Comparison of ENCODE assay signal across 1 cellular context in the genomic region with DNA sequence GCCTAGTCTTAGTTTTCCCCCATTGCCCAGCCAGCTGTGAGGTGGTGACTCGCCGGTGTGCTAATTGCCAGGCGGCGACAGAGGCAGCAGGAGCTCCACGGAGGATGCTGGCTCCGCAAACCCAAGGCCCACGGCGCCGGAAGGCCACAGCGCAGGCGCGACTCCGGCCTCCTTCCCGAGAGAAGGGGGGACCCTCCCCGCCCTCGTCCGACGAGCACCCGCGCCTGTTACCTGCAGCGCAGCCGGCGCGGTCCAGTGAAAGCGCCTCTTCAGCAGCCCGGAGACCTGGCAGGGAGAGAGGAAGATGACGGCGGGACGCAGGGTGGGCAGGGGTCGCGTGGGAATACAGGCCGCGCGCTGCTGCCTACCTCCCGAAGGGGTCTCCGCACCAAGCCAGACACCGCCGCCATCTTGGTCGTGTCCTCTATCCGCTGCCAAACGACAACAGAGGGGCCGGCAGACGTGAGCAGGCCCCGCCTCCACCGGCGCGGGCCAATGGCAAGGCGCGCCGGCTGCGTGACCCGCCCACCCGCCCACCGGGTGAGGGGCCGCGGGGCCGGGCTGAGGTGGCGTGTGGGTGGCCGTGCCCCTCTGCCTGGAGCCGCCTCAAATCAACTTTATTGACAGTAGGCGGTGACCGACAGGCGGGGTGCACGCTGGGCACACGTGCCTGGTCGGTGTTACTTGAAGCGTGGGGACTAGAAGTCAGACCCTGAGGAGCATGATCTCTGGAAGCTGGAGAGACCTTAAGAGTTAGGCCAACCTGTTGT.
TF ChIP-seq lines count a peak whose summit lies in the region.

A gene (minus strand): TSS at position 433 of the 770 bp plus-strand sequence. CDS start 23 bp downstream, at position 410.

TF ChIP-seq in HepG2, 621 proteins besides CTCF, POLR2A, EP300 and RAD21 (continued from another document and continues in another):
- TF ChIP-seq, protein P1, sequence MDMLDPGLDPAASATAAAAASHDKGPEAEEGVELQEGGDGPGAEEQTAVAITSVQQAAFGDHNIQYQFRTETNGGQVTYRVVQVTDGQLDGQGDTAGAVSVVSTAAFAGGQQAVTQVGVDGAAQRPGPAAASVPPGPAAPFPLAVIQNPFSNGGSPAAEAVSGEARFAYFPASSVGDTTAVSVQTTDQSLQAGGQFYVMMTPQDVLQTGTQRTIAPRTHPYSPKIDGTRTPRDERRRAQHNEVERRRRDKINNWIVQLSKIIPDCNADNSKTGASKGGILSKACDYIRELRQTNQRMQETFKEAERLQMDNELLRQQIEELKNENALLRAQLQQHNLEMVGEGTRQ (IDR thresholded peaks at IDR 0.05; ENCODE audit: low read depth, low read length) = no peak
- TF ChIP-seq, protein P1 (CRISPR knock-in tag; IDR thresholded peaks at IDR 0.05; ENCODE audit: borderline replicate concordance) = no peak
- TF ChIP-seq, protein P2, sequence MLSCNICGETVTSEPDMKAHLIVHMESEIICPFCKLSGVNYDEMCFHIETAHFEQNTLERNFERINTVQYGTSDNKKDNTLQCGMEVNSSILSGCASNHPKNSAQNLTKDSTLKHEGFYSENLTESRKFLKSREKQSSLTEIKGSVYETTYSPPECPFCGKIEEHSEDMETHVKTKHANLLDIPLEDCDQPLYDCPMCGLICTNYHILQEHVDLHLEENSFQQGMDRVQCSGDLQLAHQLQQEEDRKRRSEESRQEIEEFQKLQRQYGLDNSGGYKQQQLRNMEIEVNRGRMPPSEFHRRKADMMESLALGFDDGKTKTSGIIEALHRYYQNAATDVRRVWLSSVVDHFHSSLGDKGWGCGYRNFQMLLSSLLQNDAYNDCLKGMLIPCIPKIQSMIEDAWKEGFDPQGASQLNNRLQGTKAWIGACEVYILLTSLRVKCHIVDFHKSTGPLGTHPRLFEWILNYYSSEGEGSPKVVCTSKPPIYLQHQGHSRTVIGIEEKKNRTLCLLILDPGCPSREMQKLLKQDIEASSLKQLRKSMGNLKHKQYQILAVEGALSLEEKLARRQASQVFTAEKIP (CRISPR knock-in tag; IDR thresholded peaks at IDR 0.05; ENCODE audit: borderline replicate concordance) = no peak
- TF ChIP-seq POLR2G (IDR thresholded peaks at IDR 0.05; ENCODE audit: low read depth, low read length) = peak; percentile 94
- peak; percentile 88 for TF ChIP-seq GATAD2A (CRISPR knock-in tag; IDR thresholded peaks at IDR 0.05)
- peak; percentile 85; the same call in 1 of the 2 replicates for TF ChIP-seq ZNF510 (CRISPR knock-in tag; IDR thresholded peaks at IDR 0.05; ENCODE audit: low read depth)
- TF ChIP-seq, protein P3, sequence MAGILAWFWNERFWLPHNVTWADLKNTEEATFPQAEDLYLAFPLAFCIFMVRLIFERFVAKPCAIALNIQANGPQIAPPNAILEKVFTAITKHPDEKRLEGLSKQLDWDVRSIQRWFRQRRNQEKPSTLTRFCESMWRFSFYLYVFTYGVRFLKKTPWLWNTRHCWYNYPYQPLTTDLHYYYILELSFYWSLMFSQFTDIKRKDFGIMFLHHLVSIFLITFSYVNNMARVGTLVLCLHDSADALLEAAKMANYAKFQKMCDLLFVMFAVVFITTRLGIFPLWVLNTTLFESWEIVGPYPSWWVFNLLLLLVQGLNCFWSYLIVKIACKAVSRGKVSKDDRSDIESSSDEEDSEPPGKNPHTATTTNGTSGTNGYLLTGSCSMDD (CRISPR knock-in tag; IDR thresholded peaks at IDR 0.05) = peak; percentile 70; the same call in 1 of the 2 replicates
- no peak for TF ChIP-seq TRIM24 (CRISPR knock-in tag; IDR thresholded peaks at IDR 0.05)
- TF ChIP-seq NFKB2 (CRISPR knock-in tag; IDR thresholded peaks at IDR 0.05; ENCODE audit: borderline replicate concordance) = peak; percentile 94
- TF ChIP-seq, protein P4, sequence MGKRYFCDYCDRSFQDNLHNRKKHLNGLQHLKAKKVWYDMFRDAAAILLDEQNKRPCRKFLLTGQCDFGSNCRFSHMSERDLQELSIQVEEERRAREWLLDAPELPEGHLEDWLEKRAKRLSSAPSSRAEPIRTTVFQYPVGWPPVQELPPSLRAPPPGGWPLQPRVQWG (CRISPR knock-in tag; IDR thresholded peaks at IDR 0.05; ENCODE audit: borderline replicate concordance, low read depth) = no peak
- TF ChIP-seq, protein P5, sequence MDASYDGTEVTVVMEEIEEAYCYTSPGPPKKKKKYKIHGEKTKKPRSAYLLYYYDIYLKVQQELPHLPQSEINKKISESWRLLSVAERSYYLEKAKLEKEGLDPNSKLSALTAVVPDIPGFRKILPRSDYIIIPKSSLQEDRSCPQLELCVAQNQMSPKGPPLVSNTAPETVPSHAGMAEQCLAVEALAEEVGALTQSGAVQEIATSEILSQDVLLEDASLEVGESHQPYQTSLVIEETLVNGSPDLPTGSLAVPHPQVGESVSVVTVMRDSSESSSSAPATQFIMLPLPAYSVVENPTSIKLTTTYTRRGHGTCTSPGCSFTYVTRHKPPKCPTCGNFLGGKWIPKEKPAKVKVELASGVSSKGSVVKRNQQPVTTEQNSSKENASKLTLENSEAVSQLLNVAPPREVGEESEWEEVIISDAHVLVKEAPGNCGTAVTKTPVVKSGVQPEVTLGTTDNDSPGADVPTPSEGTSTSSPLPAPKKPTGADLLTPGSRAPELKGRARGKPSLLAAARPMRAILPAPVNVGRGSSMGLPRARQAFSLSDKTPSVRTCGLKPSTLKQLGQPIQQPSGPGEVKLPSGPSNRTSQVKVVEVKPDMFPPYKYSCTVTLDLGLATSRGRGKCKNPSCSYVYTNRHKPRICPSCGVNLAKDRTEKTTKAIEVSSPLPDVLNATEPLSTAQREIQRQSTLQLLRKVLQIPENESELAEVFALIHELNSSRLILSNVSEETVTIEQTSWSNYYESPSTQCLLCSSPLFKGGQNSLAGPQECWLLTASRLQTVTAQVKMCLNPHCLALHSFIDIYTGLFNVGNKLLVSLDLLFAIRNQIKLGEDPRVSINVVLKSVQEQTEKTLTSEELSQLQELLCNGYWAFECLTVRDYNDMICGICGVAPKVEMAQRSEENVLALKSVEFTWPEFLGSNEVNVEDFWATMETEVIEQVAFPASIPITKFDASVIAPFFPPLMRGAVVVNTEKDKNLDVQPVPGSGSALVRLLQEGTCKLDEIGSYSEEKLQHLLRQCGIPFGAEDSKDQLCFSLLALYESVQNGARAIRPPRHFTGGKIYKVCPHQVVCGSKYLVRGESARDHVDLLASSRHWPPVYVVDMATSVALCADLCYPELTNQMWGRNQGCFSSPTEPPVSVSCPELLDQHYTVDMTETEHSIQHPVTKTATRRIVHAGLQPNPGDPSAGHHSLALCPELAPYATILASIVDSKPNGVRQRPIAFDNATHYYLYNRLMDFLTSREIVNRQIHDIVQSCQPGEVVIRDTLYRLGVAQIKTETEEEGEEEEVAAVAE (CRISPR knock-in tag; IDR thresholded peaks at IDR 0.05; ENCODE audit: borderline replicate concordance) = peak; percentile 85
- TF ChIP-seq, protein P6, sequence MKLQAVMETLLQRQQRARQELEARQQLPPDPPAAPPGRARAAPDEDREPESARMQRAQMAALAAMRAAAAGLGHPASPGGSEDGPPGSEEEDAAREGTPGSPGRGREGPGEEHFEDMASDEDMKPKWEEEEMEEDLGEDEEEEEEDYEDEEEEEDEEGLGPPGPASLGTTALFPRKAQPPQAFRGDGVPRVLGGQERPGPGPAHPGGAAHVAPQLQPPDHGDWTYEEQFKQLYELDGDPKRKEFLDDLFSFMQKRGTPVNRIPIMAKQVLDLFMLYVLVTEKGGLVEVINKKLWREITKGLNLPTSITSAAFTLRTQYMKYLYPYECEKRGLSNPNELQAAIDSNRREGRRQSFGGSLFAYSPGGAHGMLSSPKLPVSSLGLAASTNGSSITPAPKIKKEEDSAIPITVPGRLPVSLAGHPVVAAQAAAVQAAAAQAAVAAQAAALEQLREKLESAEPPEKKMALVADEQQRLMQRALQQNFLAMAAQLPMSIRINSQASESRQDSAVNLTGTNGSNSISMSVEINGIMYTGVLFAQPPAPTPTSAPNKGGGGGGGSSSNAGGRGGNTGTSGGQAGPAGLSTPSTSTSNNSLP (IDR thresholded peaks at IDR 0.05; ENCODE audit: low read depth, low read length) = no peak
- no peak for TF ChIP-seq PHB2 (IDR thresholded peaks at IDR 0.05; ENCODE audit: partially characterized antibody)
- TF ChIP-seq ZSCAN30 (CRISPR knock-in tag; IDR thresholded peaks at IDR 0.05) = 0 out of 2 replicates have a peak, but pooled peaks have one; percentile 42
- TF ChIP-seq SRSF1 (optimal IDR thresholded peaks at IDR 0.05; ENCODE audit: low read depth, low read length) = no peak
- TF ChIP-seq HNF4G (IDR thresholded peaks at IDR 0.05; ENCODE audit: borderline replicate concordance, low read depth, low read length) = no peak
- peak; percentile 49; the same call in 1 of the 2 replicates for TF ChIP-seq HNF4G (CRISPR knock-in tag; IDR thresholded peaks at IDR 0.05; ENCODE audit: borderline replicate concordance, low read depth)
- no peak; the same call in 1 of the 2 replicates for TF ChIP-seq SOX13 (IDR thresholded peaks at IDR 0.05)
- TF ChIP-seq SOX13 (CRISPR knock-in tag; conservative IDR thresholded peaks at IDR 0.05 in 1 of 2, IDR thresholded peaks at IDR 0.05 in 1 of 2) = peak in 1 of 2 experiments; percentile 77; a peak in 2 of 4 replicates
- 0 out of 2 replicates have a peak, but pooled peaks have one; percentile 36 for TF ChIP-seq ZFYVE20 (CRISPR knock-in tag; IDR thresholded peaks at IDR 0.05; ENCODE audit: borderline replicate concordance, low read depth)
- TF ChIP-seq, protein P7, sequence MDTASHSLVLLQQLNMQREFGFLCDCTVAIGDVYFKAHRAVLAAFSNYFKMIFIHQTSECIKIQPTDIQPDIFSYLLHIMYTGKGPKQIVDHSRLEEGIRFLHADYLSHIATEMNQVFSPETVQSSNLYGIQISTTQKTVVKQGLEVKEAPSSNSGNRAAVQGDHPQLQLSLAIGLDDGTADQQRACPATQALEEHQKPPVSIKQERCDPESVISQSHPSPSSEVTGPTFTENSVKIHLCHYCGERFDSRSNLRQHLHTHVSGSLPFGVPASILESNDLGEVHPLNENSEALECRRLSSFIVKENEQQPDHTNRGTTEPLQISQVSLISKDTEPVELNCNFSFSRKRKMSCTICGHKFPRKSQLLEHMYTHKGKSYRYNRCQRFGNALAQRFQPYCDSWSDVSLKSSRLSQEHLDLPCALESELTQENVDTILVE (CRISPR knock-in tag; IDR thresholded peaks at IDR 0.05) = peak; percentile 12; the same call in 1 of the 2 replicates
- peak; percentile 80; the same call in 1 of the 2 replicates for TF ChIP-seq KLF12 (CRISPR knock-in tag; IDR thresholded peaks at IDR 0.05; ENCODE audit: borderline replicate concordance)
- no peak for TF ChIP-seq GLI4 (CRISPR knock-in tag; IDR thresholded peaks at IDR 0.05; ENCODE audit: borderline replicate concordance)
- no peak for TF ChIP-seq HNRNPUL1 (IDR thresholded peaks at IDR 0.05; ENCODE audit: low read depth, low read length)
- TF ChIP-seq NRL (CRISPR knock-in tag; IDR thresholded peaks at IDR 0.05; ENCODE audit: borderline replicate concordance) = peak; percentile 92
- no peak for TF ChIP-seq ZNF660 (CRISPR knock-in tag; IDR thresholded peaks at IDR 0.05; ENCODE audit: borderline replicate concordance, low read depth)
- TF ChIP-seq HNRNPL (IDR thresholded peaks at IDR 0.05; ENCODE audit: low read depth, low read length) = peak; percentile 78
- TF ChIP-seq PAWR (CRISPR knock-in tag; IDR thresholded peaks at IDR 0.05; ENCODE audit: borderline replicate concordance) = 0 out of 2 replicates have a peak, but pooled peaks have one; percentile 88
- TF ChIP-seq, protein P8, sequence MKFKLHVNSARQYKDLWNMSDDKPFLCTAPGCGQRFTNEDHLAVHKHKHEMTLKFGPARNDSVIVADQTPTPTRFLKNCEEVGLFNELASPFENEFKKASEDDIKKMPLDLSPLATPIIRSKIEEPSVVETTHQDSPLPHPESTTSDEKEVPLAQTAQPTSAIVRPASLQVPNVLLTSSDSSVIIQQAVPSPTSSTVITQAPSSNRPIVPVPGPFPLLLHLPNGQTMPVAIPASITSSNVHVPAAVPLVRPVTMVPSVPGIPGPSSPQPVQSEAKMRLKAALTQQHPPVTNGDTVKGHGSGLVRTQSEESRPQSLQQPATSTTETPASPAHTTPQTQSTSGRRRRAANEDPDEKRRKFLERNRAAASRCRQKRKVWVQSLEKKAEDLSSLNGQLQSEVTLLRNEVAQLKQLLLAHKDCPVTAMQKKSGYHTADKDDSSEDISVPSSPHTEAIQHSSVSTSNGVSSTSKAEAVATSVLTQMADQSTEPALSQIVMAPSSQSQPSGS (CRISPR knock-in tag; IDR thresholded peaks at IDR 0.05) = peak; percentile 61; the same call in 1 of the 2 replicates
- no peak for TF ChIP-seq ZNF546 (CRISPR knock-in tag; conservative IDR thresholded peaks at IDR 0.05)
- peak; percentile 69; the same call in 1 of the 2 replicates for TF ChIP-seq ZNF768 (CRISPR knock-in tag; IDR thresholded peaks at IDR 0.05)
- TF ChIP-seq SYNCRIP (IDR thresholded peaks at IDR 0.05; ENCODE audit: insufficient read depth, low read depth, low read length) = no peak
- TF ChIP-seq ZKSCAN1 (IDR thresholded peaks at IDR 0.05; ENCODE audit: low read length) = no peak
- peak; percentile 94 for TF ChIP-seq SMAD3 (CRISPR knock-in tag; IDR thresholded peaks at IDR 0.05)
- TF ChIP-seq, protein P9, sequence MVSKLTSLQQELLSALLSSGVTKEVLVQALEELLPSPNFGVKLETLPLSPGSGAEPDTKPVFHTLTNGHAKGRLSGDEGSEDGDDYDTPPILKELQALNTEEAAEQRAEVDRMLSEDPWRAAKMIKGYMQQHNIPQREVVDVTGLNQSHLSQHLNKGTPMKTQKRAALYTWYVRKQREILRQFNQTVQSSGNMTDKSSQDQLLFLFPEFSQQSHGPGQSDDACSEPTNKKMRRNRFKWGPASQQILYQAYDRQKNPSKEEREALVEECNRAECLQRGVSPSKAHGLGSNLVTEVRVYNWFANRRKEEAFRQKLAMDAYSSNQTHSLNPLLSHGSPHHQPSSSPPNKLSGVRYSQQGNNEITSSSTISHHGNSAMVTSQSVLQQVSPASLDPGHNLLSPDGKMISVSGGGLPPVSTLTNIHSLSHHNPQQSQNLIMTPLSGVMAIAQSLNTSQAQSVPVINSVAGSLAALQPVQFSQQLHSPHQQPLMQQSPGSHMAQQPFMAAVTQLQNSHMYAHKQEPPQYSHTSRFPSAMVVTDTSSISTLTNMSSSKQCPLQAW (CRISPR knock-in tag; IDR thresholded peaks at IDR 0.05) = no peak; the same call in 1 of the 2 replicates
- TF ChIP-seq, protein P10, sequence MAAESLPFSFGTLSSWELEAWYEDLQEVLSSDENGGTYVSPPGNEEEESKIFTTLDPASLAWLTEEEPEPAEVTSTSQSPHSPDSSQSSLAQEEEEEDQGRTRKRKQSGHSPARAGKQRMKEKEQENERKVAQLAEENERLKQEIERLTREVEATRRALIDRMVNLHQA (CRISPR knock-in tag; IDR thresholded peaks at IDR 0.05) = no peak
- TF ChIP-seq ZNF720 (CRISPR knock-in tag; IDR thresholded peaks at IDR 0.05) = no peak
